ENCODE assay signal across 8 cellular contexts in genomic region chr12:4604684-4605193, GRCh38. TPM values are rescaled to one million over a fixed set of nuclear protein-coding genes. Genes with fewer than 3 reads are reported as not detected.
DNase-seq lines count a peak whose midpoint lies in the region; ATAC-seq lines count a peak whose summit lies in the region.

No MANE protein-coding gene starts in this region.

- CTCF ChIA-PET in CD4-positive, alpha-beta memory T cell (lab: Charles Lee; ENCODE audit: partially characterized antibody): interaction anchor here (0.6 to 1.8 kb wide), 15 partner anchors 8 to 158 kb away, joined by 3 to 14 read pairs (median 3); partner anchors contain the start of genes AKAP3 and NDUFA9
- CTCF ChIA-PET in activated CD8-positive, alpha-beta T cell treated with anti-CD3 and anti-CD28 coated beads, Interleukin-2, amount 10 ng/mL, durations not matched to agents 7 days and 5 days (lab: Charles Lee): interaction anchor here (0.6 to 2.7 kb wide), 21 partner anchors 8 to 254 kb away, joined by 3 to 15 read pairs (median 4); partner anchors contain the start of genes AKAP3 and NDUFA9

- H3K4me1 ChIP-seq in CD4-positive, alpha-beta memory T cell (ENCODE audit: insufficient read depth, low read length): peaks cover 21% of the 10 kb centered on the region

- intact Hi-C loops in CD4-positive, alpha-beta memory T cell (cut with micrococcal nuclease): loop anchor here (1.0 kb wide), 2 partner anchors 45 to 154 kb away; partner anchors contain the start of genes AKAP3 and NDUFA9

- H3K27ac ChIP-seq in CD4-positive, alpha-beta memory T cell (ENCODE audit: low read depth, low read length): peak overlapping the region; percentile 34

- peak; percentile 76 to 80 (median 78) for DNase-seq in CD4-positive, alpha-beta memory T cell
- DNase-seq in NCI-H774 (lab: John Stamatoyannopoulos, UW) (peak; percentile 76), lung microvascular endothelial cell (ENCODE audit: low read depth in 2 of 2) (peak; percentile 81 to 95)
- peak; percentile 89 for DNase-seq in activated CD8-positive, alpha-beta T cell treated with anti-CD3 and anti-CD28 coated beads, Interleukin-2, amount 10 ng/mL, durations not matched to agents 7 days and 5 days
- peak; percentile 57 for DNase-seq in effector CD8-positive, alpha-beta T cell (lab: John Stamatoyannopoulos, UW)
- peak; percentile 69 to 74 (median 71) for DNase-seq in stimulated activated CD4-positive, alpha-beta T cell treated with anti-CD3 and anti-CD28 coated beads, TNF-alpha, amount 100 ng/mL, for 48 hours (ENCODE audit: low read depth in 3 of 3)

- H3K36me3 Mint-ChIP-seq in CD4-positive, alpha-beta memory T cell: peaks cover 0 to 10% of the 10 kb centered on the region in 2 donors
- no peaks in the 10 kb centered on the region for H3K36me3 Mint-ChIP-seq in activated CD8-positive, alpha-beta T cell treated with anti-CD3 and anti-CD28 coated beads, Interleukin-2, amount 10 ng/mL, durations not matched to agents 7 days and 5 days (ENCODE audit: low read depth)

- no peaks in the 10 kb centered on the region for H3K9me3 ChIP-seq in CD4-positive, alpha-beta memory T cell (ENCODE audit: control insufficient read depth in 1 of 2, low read length in 2 of 2)

- H3K4me3 Mint-ChIP-seq in CD4-positive, alpha-beta memory T cell: peak overlapping the region; percentile 96 to 100 (median 99)
- H3K4me3 Mint-ChIP-seq in activated CD8-positive, alpha-beta T cell treated with anti-CD3 and anti-CD28 coated beads, Interleukin-2, amount 10 ng/mL, durations not matched to agents 7 days and 5 days: peak overlapping the region; percentile 93

- no peaks in the 10 kb centered on the region for H3K27me3 ChIP-seq in CD4-positive, alpha-beta memory T cell (ENCODE audit: insufficient read depth, low read length)

- peaks cover 7% of the 10 kb centered on the region in 2 donors for H3K27me3 Mint-ChIP-seq in CD4-positive, alpha-beta memory T cell
- H3K27me3 Mint-ChIP-seq in activated CD8-positive, alpha-beta T cell treated with anti-CD3 and anti-CD28 coated beads, Interleukin-2, amount 10 ng/mL, durations not matched to agents 7 days and 5 days (ENCODE audit: low read depth): peaks cover 18% of the 10 kb centered on the region

- peak overlapping the region; percentile 56 to 97 (median 93) for H3K27ac Mint-ChIP-seq in CD4-positive, alpha-beta memory T cell
- H3K27ac Mint-ChIP-seq in activated CD8-positive, alpha-beta T cell treated with anti-CD3 and anti-CD28 coated beads, Interleukin-2, amount 10 ng/mL, durations not matched to agents 7 days and 5 days: peak overlapping the region; percentile 86

- H3K9me3 Mint-ChIP-seq in CD4-positive, alpha-beta memory T cell: no peaks in the 10 kb centered on the region
- no peaks in the 10 kb centered on the region for H3K9me3 Mint-ChIP-seq in activated CD8-positive, alpha-beta T cell treated with anti-CD3 and anti-CD28 coated beads, Interleukin-2, amount 10 ng/mL, durations not matched to agents 7 days and 5 days (ENCODE audit: insufficient read depth)

- no peaks in the 10 kb centered on the region for H3K36me3 ChIP-seq in CD4-positive, alpha-beta memory T cell (ENCODE audit: insufficient read depth, low read length)

- POLR2A ChIA-PET in CD4-positive, alpha-beta memory T cell (lab: Charles Lee; ENCODE audit: partially characterized antibody): interaction anchor here (0.7 kb wide), 1 partner anchor 44 kb away, joined by 7 read pairs; the partner anchor contains the start of genes AKAP3 and NDUFA9
- POLR2A ChIA-PET in activated CD8-positive, alpha-beta T cell treated with anti-CD3 and anti-CD28 coated beads, Interleukin-2, amount 10 ng/mL, durations not matched to agents 7 days and 5 days (lab: Charles Lee): interaction anchor here (1.1 kb wide), 1 partner anchor 11 kb away, joined by 3 read pairs; no protein-coding TSS in a partner anchor

- peak overlapping the region; percentile 85 to 89 for H3K4me3 ChIP-seq in CD4-positive, alpha-beta memory T cell (ENCODE audit: low read length in 2 of 2)

- peaks cover 12 to 33% (median 25%) of the 10 kb centered on the region in 4 donors for H3K4me1 Mint-ChIP-seq in CD4-positive, alpha-beta memory T cell
- peaks cover 11% of the 10 kb centered on the region for H3K4me1 Mint-ChIP-seq in activated CD8-positive, alpha-beta T cell treated with anti-CD3 and anti-CD28 coated beads, Interleukin-2, amount 10 ng/mL, durations not matched to agents 7 days and 5 days (ENCODE audit: low read depth)

- ATAC-seq in GM19328 (IDR thresholded peaks at IDR 0.05; ENCODE audit: unreplicated experiment) (peak; percentile 96), HG03521 (IDR thresholded peaks at IDR 0.05; ENCODE audit: unreplicated experiment) (peak; percentile 92)
- ATAC-seq in activated CD8-positive, alpha-beta T cell treated with anti-CD3 and anti-CD28 coated beads, Interleukin-2, amount 10 ng/mL, durations not matched to agents 7 days and 5 days: peak; percentile 98

RNA-seq across cellular contexts. Expression of gene DYRK4, which starts 42.7 kb away (rescaled TPM):
- total RNA-seq in CD4-positive, alpha-beta memory T cell: 10 to 100 TPM; 15.6 to 21.4 TPM
- polyA plus RNA-seq in CD4-positive, alpha-beta memory T cell: 10 to 100 TPM; 26.3 to 34.7 TPM
- total RNA-seq in activated CD8-positive, alpha-beta T cell treated with anti-CD3 and anti-CD28 coated beads, Interleukin-2, amount 10 ng/mL, durations not matched to agents 7 days and 5 days: 10 to 100 TPM; 27.7 to 28.1 TPM
- 47.1 and 47.8 TPM in 2 replicates for total RNA-seq in lung microvascular endothelial cell

RNA-seq across cellular contexts. Expression of gene AKAP3, which starts 44.1 kb away (rescaled TPM):
- total RNA-seq in CD4-positive, alpha-beta memory T cell: 1 to 10 TPM; 5.5 to 6.2 TPM
- polyA plus RNA-seq in CD4-positive, alpha-beta memory T cell: 1 to 10 TPM in 1 of 2 donors, under 1 TPM in 1; 0.60 to 1.1 TPM
- 1 to 10 TPM; 2.6 to 2.8 TPM for total RNA-seq in activated CD8-positive, alpha-beta T cell treated with anti-CD3 and anti-CD28 coated beads, Interleukin-2, amount 10 ng/mL, durations not matched to agents 7 days and 5 days
- 0.20 and 1.3 TPM in 2 replicates for total RNA-seq in lung microvascular endothelial cell

RNA-seq across cellular contexts. Expression of gene NDUFA9, which starts 44.2 kb away (rescaled TPM):
- total RNA-seq in CD4-positive, alpha-beta memory T cell: 10 to 100 TPM; 55.7 to 58.6 TPM
- 100 to 1,000 TPM; 134 to 246 TPM for polyA plus RNA-seq in CD4-positive, alpha-beta memory T cell
- total RNA-seq in activated CD8-positive, alpha-beta T cell treated with anti-CD3 and anti-CD28 coated beads, Interleukin-2, amount 10 ng/mL, durations not matched to agents 7 days and 5 days: 100 to 1,000 TPM; 112 to 120 TPM
- total RNA-seq in lung microvascular endothelial cell: 45.1 and 51.0 TPM in 2 replicates

Comparison
In these comparisons a context has a peak if more than half of its experiments do, and no peak if none do; other contexts are left out.
1. Peak in every context shown above with its lines: DNase-seq, ATAC-seq, H3K4me3 ChIP-seq and H3K27ac ChIP-seq.